25 cellular contexts compared by ENCODE assay signal in the genomic region with DNA sequence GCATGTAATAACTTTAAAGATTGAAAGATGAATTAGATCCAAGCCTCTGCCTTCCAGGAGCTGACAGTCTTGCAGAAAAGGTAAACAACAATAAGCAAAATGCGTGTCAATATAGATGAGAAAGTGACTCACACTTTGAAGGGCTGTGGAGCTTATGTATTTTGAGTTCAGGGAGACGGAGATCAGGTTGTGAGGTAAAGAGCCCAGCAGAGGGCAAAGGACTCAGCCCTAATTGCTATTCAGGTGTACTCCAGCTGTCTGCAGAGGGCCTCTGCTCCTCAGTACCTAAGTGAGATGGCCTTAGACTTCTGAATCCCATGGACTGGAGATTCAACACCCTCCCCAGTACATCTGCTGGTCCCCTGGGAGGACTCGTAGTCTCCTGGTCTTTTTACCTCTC. TPM values are rescaled to one million over a fixed set of nuclear protein-coding genes. Genes with fewer than 3 reads are reported as not detected.
DNase-seq lines count a peak whose midpoint lies in the region; ATAC-seq and TF ChIP-seq lines count a peak whose summit lies in the region.
"Had no signal": no experiment of that assay in that cellular context is flagged by ENCODE, and none has a peak within 500 bp of the region (broad histone marks: within the 10 kb centered on the region; RNA-seq: fewer than 3 reads in every experiment).

No MANE protein-coding gene starts in this region.

- H3K9me3 Mint-ChIP-seq in brain (peaks cover 0 to 5% (median 0%) of the 10 kb centered on the region in 5 experiments), nephron (no peaks in the 10 kb centered on the region)
- H3K9me3 Mint-ChIP-seq: natural killer cell treated with Interleukin-12 subunit alpha and Interleukin-12 subunit beta and Interleukin-15 and Interleukin-18, amount 100 ng/mL, for 72 hours; stimulated activated memory B cell treated with anti-CD40 and anti-IgM and Interleukin-4, amounts not matched to agents 10 μg/mL and 1 μg/mL and 100 μg/mL, for 72 hours had no signal

- H3K27ac Mint-ChIP-seq in brain: peak overlapping the region in 1 of 5 experiments; percentile 86
- peak overlapping the region; percentile 55 to 80 (median 66) for H3K27ac Mint-ChIP-seq in nephron
- H3K27ac Mint-ChIP-seq: natural killer cell treated with Interleukin-12 subunit alpha and Interleukin-12 subunit beta and Interleukin-15 and Interleukin-18, amount 100 ng/mL, for 72 hours; stimulated activated memory B cell treated with anti-CD40 and anti-IgM and Interleukin-4, amounts not matched to agents 10 μg/mL and 1 μg/mL and 100 μg/mL, for 72 hours had no signal

- H3K4me3 Mint-ChIP-seq in brain: peak overlapping the region in 3 of 5 experiments; percentile 18 to 82 (median 29)
- H3K4me3 Mint-ChIP-seq in nephron: peak overlapping the region; percentile 37 to 68 (median 65)
- H3K4me3 Mint-ChIP-seq: activated T-cell treated with anti-CD3 and anti-CD28 coated beads, Interleukin-2, amount 50 U/mL, for 4 hours; natural killer cell treated with Interleukin-12 subunit alpha and Interleukin-12 subunit beta and Interleukin-15 and Interleukin-18, amount 100 ng/mL, for 72 hours; stimulated activated memory B cell treated with anti-CD40 and anti-IgM and Interleukin-4, amounts not matched to agents 10 μg/mL and 1 μg/mL and 100 μg/mL, for 72 hours had no signal

- H3K36me3 Mint-ChIP-seq in brain (no peaks in the 10 kb centered on the region), nephron (ENCODE audit: low read depth) (no peaks in the 10 kb centered on the region)
- H3K36me3 Mint-ChIP-seq: mesothelial cell of epicardium; natural killer cell treated with Interleukin-12 subunit alpha and Interleukin-12 subunit beta and Interleukin-15 and Interleukin-18, amount 100 ng/mL, for 72 hours; stimulated activated memory B cell treated with anti-CD40 and anti-IgM and Interleukin-4, amounts not matched to agents 10 μg/mL and 1 μg/mL and 100 μg/mL, for 72 hours had no signal

- no peak for ATAC-seq in HG03520 (IDR thresholded peaks at IDR 0.05; ENCODE audit: unreplicated experiment)
- ATAC-seq: activated T-cell treated with anti-CD3 and anti-CD28 coated beads, Interleukin-2, amount 50 U/mL, for 4 hours; left colon; natural killer cell treated with Interleukin-12 subunit alpha and Interleukin-12 subunit beta and Interleukin-15 and Interleukin-18, amount 100 ng/mL, for 72 hours; stimulated activated memory B cell treated with anti-CD40 and anti-IgM and Interleukin-4, amounts not matched to agents 10 μg/mL and 1 μg/mL and 100 μg/mL, for 72 hours had no signal

- DNase-seq in NCI-H82 (lab: John Stamatoyannopoulos, UW) (peak; percentile 16), NCI-H82 treated with DMSO at 0.1 percent for 48 hours (lab: John Stamatoyannopoulos, UW; ENCODE audit: unreplicated experiment) (no peak), NCI-H2227 (lab: John Stamatoyannopoulos, UW; ENCODE audit: unreplicated experiment) (no peak), cortex of kidney (lab: John Stamatoyannopoulos, UW) (no peak), dedifferentiated amniotic fluid mesenchymal stem cell (ENCODE audit: extremely low spot score) (no peak)
- DNase-seq: 8988T; activated CD4-positive, CD25-positive, alpha-beta regulatory T cell; activated naive CD4-positive, alpha-beta T cell treated with anti-CD3 and anti-CD28 coated beads, Interleukin-2, amount 50 U/mL, for 16 hours; activated T-cell treated with anti-CD3 and anti-CD28 coated beads, Interleukin-2, amount 50 U/mL, for 4 hours; cerebellar nuclear complex; COR-L47; effector CD8-positive, alpha-beta T cell; KG1; NCI-H2029 treated with DMSO at 0.1 percent for 48 hours; NCI-H446 treated with DMSO at 0.1 percent for 48 hours; RPMI8226; stimulated activated CD4-positive, alpha-beta T cell treated with anti-CD3 and anti-CD28 coated beads, Interleukin-1b, Interleukin-23, amount 100 ng/mL, for 48 hours; thyroid gland had no signal

- TF ChIP-seq CTCF in brain (conservative IDR thresholded peaks at IDR 0.05) (no peak), nephron (IDR thresholded peaks at IDR 0.05; ENCODE audit: unreplicated experiment in 3 of 3) (no peak)

- H3K4me1 Mint-ChIP-seq in brain (peaks cover 27% of the 10 kb centered on the region), nephron (peaks cover 26% of the 10 kb centered on the region)

- peaks cover 21% of the 10 kb centered on the region for H3K27me3 Mint-ChIP-seq in brain
- peaks cover 12% of the 10 kb centered on the region for H3K27me3 Mint-ChIP-seq in nephron (ENCODE audit: low read depth)
- H3K27me3 Mint-ChIP-seq: stimulated activated memory B cell treated with anti-CD40 and anti-IgM and Interleukin-4, amounts not matched to agents 10 μg/mL and 1 μg/mL and 100 μg/mL, for 72 hours had no signal

RNA-seq across cellular contexts. Expression of a gene that starts 22.9 kb away (rescaled TPM):
- polyA plus RNA-seq in brain (ENCODE audit: insufficient read depth, low read depth, low replicate concordance): 10.9 TPM

RNA-seq across cellular contexts. Expression of a gene that starts 34.6 kb away (rescaled TPM):
- polyA plus RNA-seq in brain (ENCODE audit: insufficient read depth, low read depth, low replicate concordance): 10.8 TPM
